24 cellular contexts compared by ENCODE assay signal in genomic region chr22:47633111-47633510, GRCh38.
"Had no signal": no experiment of that assay in that cellular context is flagged by ENCODE, and none has a peak within 500 bp of the region (broad histone marks: within the 10 kb centered on the region; RNA-seq: fewer than 3 reads in every experiment).

No MANE protein-coding gene starts in this region.

- H3K27me3 ChIP-seq: right lobe of liver, vagina had no signal

- H3K4me3 ChIP-seq: esophagus squamous epithelium, heart left ventricle, lower lobe of right lung, right lobe of liver, transverse colon, vagina had no signal

- H3K9me3 ChIP-seq: right lobe of liver, transverse colon, vagina had no signal

- H3K27ac ChIP-seq: esophagus squamous epithelium, heart left ventricle, lower lobe of right lung, right lobe of liver, transverse colon, vagina had no signal

- DNase-seq: activated CD4-positive, alpha-beta T cell treated with anti-CD3 and anti-CD28 coated beads, Interleukin-2, amount 50 U/mL, for 1 hour; activated CD8-positive, alpha-beta T cell treated with anti-CD3 and anti-CD28 coated beads, Interleukin-2, amount 10 ng/mL, durations not matched to agents 7 days and 5 days; aorta; central memory CD4-positive, alpha-beta T cell; dermis blood vessel endothelial cell; effector memory CD8-positive, alpha-beta T cell; esophagus squamous epithelium; heart left ventricle; left cardiac atrium; lower lobe of right lung; mesendoderm; naive B cell; nucleus accumbens; right lobe of liver; stimulated activated CD4-positive, alpha-beta T cell treated with anti-CD3 and anti-CD28 coated beads, Interleukin-1b, Interleukin-23, amount 100 ng/mL, for 48 hours; stimulated activated naive CD8-positive, alpha-beta T cell treated with anti-CD3 and anti-CD28 coated beads, Interleukin-15, amount 100 ng/mL, for 72 hours; T-helper 17 cell; transverse colon had no signal

- FAIRE-seq: endothelial cell of umbilical vein, islet of Langerhans had no signal

- ATAC-seq: activated CD4-positive, CD25-positive, alpha-beta regulatory T cell treated with anti-CD3 and anti-CD28 coated beads, Interleukin-2, amount 50 U/mL, for 24 hours; activated CD8-positive, alpha-beta T cell treated with anti-CD3 and anti-CD28 coated beads, Interleukin-2, amount 10 ng/mL, durations not matched to agents 7 days and 5 days; activated naive CD4-positive, alpha-beta T cell treated with anti-CD3 and anti-CD28 coated beads, Interleukin-2, amount 50 U/mL, for 72 hours; effector memory CD8-positive, alpha-beta T cell; heart left ventricle; left cardiac atrium; lower lobe of right lung; right lobe of liver; stimulated activated effector memory CD8-positive, alpha-beta T cell treated with anti-CD3 and anti-CD28 coated beads, Interleukin-12 subunit alpha, Interleukin-12 subunit beta, amount 100 ng/mL, for 72 hours; stimulated activated naive CD8-positive, alpha-beta T cell treated with anti-CD3 and anti-CD28 coated beads, Interleukin-15, amount 100 ng/mL, for 72 hours; T-helper 17 cell had no signal

- H3K4me1 ChIP-seq: esophagus squamous epithelium, heart left ventricle, lower lobe of right lung, right lobe of liver, transverse colon, vagina had no signal

- H3K36me3 ChIP-seq: esophagus squamous epithelium, heart left ventricle, lower lobe of right lung, right lobe of liver, transverse colon, vagina had no signal
